Comparison of ENCODE assay signal across 8 cellular contexts in the genomic region with DNA sequence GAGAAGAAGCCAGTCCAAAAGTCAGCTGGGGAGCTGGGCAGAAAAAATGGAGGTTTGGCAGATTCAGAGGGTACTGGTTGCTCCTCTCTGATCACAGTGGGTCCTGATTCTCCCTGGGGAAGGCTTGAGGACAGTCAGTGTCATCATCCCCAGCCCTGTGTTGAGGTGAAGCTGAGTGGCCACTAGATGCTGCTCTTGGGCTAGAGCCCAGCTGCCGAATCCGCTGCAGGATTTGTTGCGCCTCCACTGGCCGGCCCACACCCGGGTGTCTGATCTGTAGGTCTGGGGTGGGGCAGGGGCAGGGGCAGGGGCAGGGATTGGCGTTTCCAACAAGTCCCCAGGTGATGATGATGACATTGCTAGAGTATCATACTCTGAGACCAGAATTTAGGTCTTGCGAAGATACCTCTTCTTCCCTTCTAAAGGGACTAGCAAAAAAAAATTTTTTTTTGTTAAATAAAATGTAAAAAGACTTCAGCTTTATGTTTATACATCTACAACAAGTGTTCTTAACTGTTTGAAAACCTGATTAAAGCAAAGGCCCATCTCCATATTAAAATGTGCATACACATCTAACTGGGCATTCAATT.
DNase-seq lines count a peak whose midpoint lies in the region; ATAC-seq and TF ChIP-seq lines count a peak whose summit lies in the region.

No MANE protein-coding gene starts in this region.

- intact Hi-C loops in mucosa of descending colon (cut with DNase I, micrococcal nuclease): loop anchor here (10.0 kb wide), 1 partner anchor 157 kb away; no protein-coding TSS in a partner anchor

- DNase-seq in AG20443 (ENCODE audit: low spot score): peak; percentile 92
- DNase-seq in H7: peak; percentile 94
- DNase-seq in OCI-M2 (lab: John Stamatoyannopoulos, UW; ENCODE audit: unreplicated experiment): peak; percentile 7
- DNase-seq in endodermal cell: peak; percentile 93
- peak; percentile 65 to 75 (median 70) for DNase-seq in mucosa of descending colon
- DNase-seq in effector CD8-positive, alpha-beta T cell (lab: John Stamatoyannopoulos, UW): no peak
- no peak for DNase-seq in stimulated activated CD4-positive, alpha-beta T cell treated with anti-CD3 and anti-CD28 coated beads, Interleukin-2, amount 100 ng/mL, for 24 hours
- DNase-seq in suprapubic skin (ENCODE audit: low spot score in 2 of 2): no peak

- TF ChIP-seq POLR2A in suprapubic skin (IDR thresholded peaks at IDR 0.05): no peak

- H3K9me3 ChIP-seq in endodermal cell (ENCODE audit: control insufficient read depth, low read length) (no peaks in the 10 kb centered on the region), mucosa of descending colon (no peaks in the 10 kb centered on the region), suprapubic skin (no peaks in the 10 kb centered on the region)

- H3K4me3 Mint-ChIP-seq in endodermal cell: no peak overlapping the region

- no peak overlapping the region for H3K27ac Mint-ChIP-seq in endodermal cell

- H3K27me3 Mint-ChIP-seq in endodermal cell (ENCODE audit: insufficient read depth): no peaks in the 10 kb centered on the region

- H3K36me3 Mint-ChIP-seq in endodermal cell (ENCODE audit: low read depth): no peaks in the 10 kb centered on the region

- TF ChIP-seq EP300 in suprapubic skin (IDR thresholded peaks at IDR 0.05): no peak

- H3K4me3 ChIP-seq in H7 (ENCODE audit: insufficient read depth, low read depth, low read length): no peak overlapping the region
- no peak overlapping the region for H3K4me3 ChIP-seq in endodermal cell (ENCODE audit: low read length)
- H3K4me3 ChIP-seq in mucosa of descending colon: no peak overlapping the region
- H3K4me3 ChIP-seq in suprapubic skin: no peak overlapping the region

- 23% methylated on average over 7 of the region's 7 CpGs; no CpG with 5 or more reads in 1 of the 2 experiments for WGBS in endodermal cell (ENCODE audit: insufficient coverage in 1 of 2, insufficient read length in 1 of 2), 2 experiments
- 22% methylated on average over 7 of the region's 7 CpGs for WGBS in suprapubic skin

- H3K27ac ChIP-seq in endodermal cell (ENCODE audit: low read depth, low read length) (no peak overlapping the region), suprapubic skin (no peak overlapping the region)

- H3K4me1 ChIP-seq in endodermal cell (ENCODE audit: control insufficient read depth, insufficient read depth, low read length) (no peaks in the 10 kb centered on the region), mucosa of descending colon (ENCODE audit: low read depth) (no peaks in the 10 kb centered on the region), suprapubic skin (no peaks in the 10 kb centered on the region)

- H3K4me1 Mint-ChIP-seq in endodermal cell: peaks cover 18% of the 10 kb centered on the region

- H3K27me3 ChIP-seq in H7 (ENCODE audit: control insufficient read depth, insufficient read depth, low read length) (no peaks in the 10 kb centered on the region), endodermal cell (ENCODE audit: control insufficient read depth, insufficient read depth, low read length, poor library complexity, severe bottlenecking) (no peaks in the 10 kb centered on the region), suprapubic skin (no peaks in the 10 kb centered on the region)

- TF ChIP-seq CTCF in endodermal cell (conservative IDR thresholded peaks at IDR 0.05) (peak; percentile 94), mucosa of descending colon (IDR thresholded peaks at IDR 0.05) (peak; percentile 51), suprapubic skin (IDR thresholded peaks at IDR 0.05) (peak in 1 of 2 donors; percentile 62)

- peak; percentile 79 for ATAC-seq in mucosa of descending colon

- no peak overlapping the region for H3K9ac ChIP-seq in endodermal cell (ENCODE audit: extremely low read depth, low read length, poor library complexity, severe bottlenecking)

- no peaks in the 10 kb centered on the region for H3K9me3 Mint-ChIP-seq in endodermal cell

- peaks cover 1% of the 10 kb centered on the region for H3K36me3 ChIP-seq in H7 (replicated peaks; ENCODE audit: control insufficient read depth, insufficient read depth, low read length)
- no peaks in the 10 kb centered on the region for H3K36me3 ChIP-seq in endodermal cell (ENCODE audit: control insufficient read depth, insufficient read depth, low read length)
- H3K36me3 ChIP-seq in mucosa of descending colon (ENCODE audit: low read depth): no peaks in the 10 kb centered on the region
- peaks cover 37% of the 10 kb centered on the region for H3K36me3 ChIP-seq in suprapubic skin

Comparison
In these comparisons a context has a peak if more than half of its experiments do, and no peak if none do; other contexts are left out.
1. DNase-seq: peak in AG20443 (single experiment), H7 (single experiment), OCI-M2 (single experiment), endodermal cell (single experiment) and mucosa of descending colon (3 of 3); none in effector CD8-positive, alpha-beta T cell (single experiment), stimulated activated CD4-positive, alpha-beta T cell treated with anti-CD3 and anti-CD28 coated beads, Interleukin-2, amount 100 ng/mL, for 24 hours (0 of 2) and suprapubic skin (0 of 2).